Comparison of ENCODE assay signal across 10 cellular contexts in the genomic region with DNA sequence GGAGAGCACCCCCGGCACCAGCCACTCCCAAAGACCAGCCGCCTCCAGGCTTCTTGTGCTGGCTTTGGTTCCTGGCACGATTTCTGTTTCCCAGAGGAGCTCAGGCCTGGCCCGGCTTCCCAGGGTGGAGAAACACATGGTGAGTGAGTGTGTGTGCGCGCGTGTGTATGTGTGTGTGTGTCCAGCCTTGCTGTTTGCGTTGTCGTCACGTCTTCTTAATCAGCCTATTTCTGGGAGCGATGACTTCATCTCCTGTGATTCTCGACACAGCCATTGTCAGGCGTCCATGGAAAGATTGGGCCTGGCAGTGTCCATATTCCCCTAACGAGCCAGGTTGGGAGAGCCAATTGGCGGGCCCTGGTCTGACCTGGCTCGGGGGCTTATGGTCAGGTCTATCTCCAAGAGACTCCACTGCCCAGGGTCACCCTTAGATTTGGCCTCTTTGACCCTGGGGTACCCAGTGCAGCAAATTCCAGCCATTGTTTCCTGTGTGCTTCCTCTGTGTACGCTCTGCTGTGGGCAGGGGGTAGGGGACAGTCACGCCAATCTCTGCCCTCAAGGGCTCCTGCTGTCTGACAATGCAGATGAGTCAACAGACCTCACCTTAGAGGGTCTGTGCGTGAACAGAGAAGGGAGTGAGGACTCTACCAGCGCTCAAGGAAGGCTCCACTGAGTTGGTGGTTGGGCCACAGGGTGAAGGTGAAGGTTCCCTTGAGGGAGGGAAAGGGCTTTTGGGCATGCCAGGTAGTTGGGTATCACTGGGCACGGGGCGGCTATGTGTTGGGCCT.
A peak's percentile ranks its signal among the peaks of the same experiment; 100 is the strongest.
DNase-seq lines count a peak whose midpoint lies in the region; ATAC-seq and TF ChIP-seq lines count a peak whose summit lies in the region.
"Had no signal": no experiment of that assay in that cellular context is flagged by ENCODE, and none has a peak within 500 bp of the region (broad histone marks: within the 10 kb centered on the region; RNA-seq: fewer than 3 reads in every experiment).

No MANE protein-coding gene starts in this region.

- no peak overlapping the region for H3K4ac ChIP-seq in neuronal stem cell (ENCODE audit: low read length)

- H3K4me3 Mint-ChIP-seq in T-cell (no peak overlapping the region), Caco-2 (ENCODE audit: unreplicated experiment) (no peak overlapping the region)
- H3K4me3 Mint-ChIP-seq: activated CD4-positive, alpha-beta memory T cell treated with anti-CD3 and anti-CD28 coated beads for 36 hours had no signal

- ATAC-seq in left lung (peak; percentile 88), T-cell (replicated peaks in 1 of 4) (no peak)

- no peak overlapping the region for H4K8ac ChIP-seq in neuronal stem cell (ENCODE audit: low read depth, low read length)

- no peak overlapping the region for H2BK12ac ChIP-seq in neuronal stem cell (ENCODE audit: low read length)

- no peak overlapping the region for H3K14ac ChIP-seq in neuronal stem cell (ENCODE audit: low read length)

- no peak overlapping the region for H2AK5ac ChIP-seq in neuronal stem cell (ENCODE audit: low read depth, low read length)

- H3K4me3 ChIP-seq in left lung (no peak overlapping the region), neuronal stem cell (ENCODE audit: low read length in 2 of 2) (no peak overlapping the region), Caco-2 (ENCODE audit: low read depth, low read length) (no peak overlapping the region)

- H3K36me3 ChIP-seq in left lung (no peaks in the 10 kb centered on the region), neuronal stem cell (replicated peaks in 1 of 2; ENCODE audit: control insufficient read depth in 2 of 2, insufficient read depth in 2 of 2, low read length in 2 of 2) (peaks cover 0 to 3% of the 10 kb centered on the region in 2 donors), Caco-2 (ENCODE audit: control insufficient read depth, insufficient read depth, low read length) (no peaks in the 10 kb centered on the region)

- H3K18ac ChIP-seq in neuronal stem cell (ENCODE audit: low read length): no peak overlapping the region

- TF ChIP-seq CTCF in left lung (IDR thresholded peaks at IDR 0.05) (no peak), Caco-2 (IDR thresholded peaks at IDR 0.05; ENCODE audit: insufficient read depth in 1 of 2, low read depth in 1 of 2, low read length in 1 of 2, severe bottlenecking in 1 of 2, unreplicated experiment in 1 of 2) (no peak)

- CTCF ChIA-PET in T-cell (lab: Charles Lee) (no interaction called here), Caco-2 (lab: Charles Lee) (no interaction called here)

- DNase-seq in NCI-H2029 treated with DMSO at 0.1 percent for 48 hours (lab: John Stamatoyannopoulos, UW): peak; percentile 62
- peak; percentile 95 for DNase-seq in dedifferentiated amniotic fluid mesenchymal stem cell (ENCODE audit: extremely low spot score)
- DNase-seq in left lung: peak in 1 of 2 donors; percentile 86
- peak; percentile 96 for DNase-seq in stromal cell of bone marrow (ENCODE audit: low read depth)
- DNase-seq in T-cell: no peak
- DNase-seq in T-helper 1 cell: no peak
- DNase-seq in neuronal stem cell (ENCODE audit: low spot score): no peak
- no peak for DNase-seq in Caco-2
- DNase-seq: activated CD4-positive, alpha-beta memory T cell treated with anti-CD3 and anti-CD28 coated beads for 36 hours; KG1 had no signal

- H3K27ac Mint-ChIP-seq in T-cell (no peak overlapping the region), Caco-2 (ENCODE audit: unreplicated experiment) (no peak overlapping the region)
- H3K27ac Mint-ChIP-seq: activated CD4-positive, alpha-beta memory T cell treated with anti-CD3 and anti-CD28 coated beads for 36 hours had no signal

- no peaks in the 10 kb centered on the region for H3K27me3 Mint-ChIP-seq in T-cell
- H3K27me3 Mint-ChIP-seq in Caco-2 (ENCODE audit: insufficient read depth, unreplicated experiment): no peaks in the 10 kb centered on the region
- H3K27me3 Mint-ChIP-seq: activated CD4-positive, alpha-beta memory T cell treated with anti-CD3 and anti-CD28 coated beads for 36 hours had no signal

- H3K36me3 Mint-ChIP-seq in T-cell (no peaks in the 10 kb centered on the region), Caco-2 (ENCODE audit: insufficient read depth, unreplicated experiment) (no peaks in the 10 kb centered on the region)
- H3K36me3 Mint-ChIP-seq: activated CD4-positive, alpha-beta memory T cell treated with anti-CD3 and anti-CD28 coated beads for 36 hours had no signal

- H2BK15ac ChIP-seq in neuronal stem cell (ENCODE audit: low read length): no peak overlapping the region

- no peak overlapping the region for H4K91ac ChIP-seq in neuronal stem cell (ENCODE audit: low read depth, low read length, poor library complexity)

- POLR2A ChIA-PET in T-cell (lab: Charles Lee): no interaction called here
- POLR2A ChIA-PET in Caco-2 (lab: Charles Lee): no interaction called here

- H2BK5ac ChIP-seq in neuronal stem cell (ENCODE audit: low read length): no peak overlapping the region

- H3K27ac ChIP-seq in left lung: peak overlapping the region; percentile 75
- no peak overlapping the region for H3K27ac ChIP-seq in neuronal stem cell (replicated peaks; ENCODE audit: low read length)

- peaks cover 12% of the 10 kb centered on the region for H3K79me1 ChIP-seq in neuronal stem cell (ENCODE audit: low read depth, low read length)

- intact Hi-C loops in left lung (cut with DNase I) (no loop called here), Caco-2 (cut with micrococcal nuclease; ENCODE audit: unreplicated experiment) (no loop called here)

- no CpG with 5 or more reads among the region's 22 CpGs for WGBS in neuronal stem cell (ENCODE audit: extremely low coverage in 2 of 2, insufficient read length in 2 of 2, insufficient replicate concordance in 1 of 2), 2 donors

- no peak overlapping the region for H3K23ac ChIP-seq in neuronal stem cell (ENCODE audit: low read depth, low read length, poor library complexity)

- H3K9me3 ChIP-seq in left lung: no peaks in the 10 kb centered on the region
- no peaks in the 10 kb centered on the region for H3K9me3 ChIP-seq in neuronal stem cell (replicated peaks in 1 of 2; ENCODE audit: control insufficient read depth in 2 of 2, insufficient read depth in 1 of 2, low read depth in 1 of 2, low read length in 2 of 2)
- H3K9me3 ChIP-seq in Caco-2: no peaks in the 10 kb centered on the region

- H3K27me3 ChIP-seq in left lung: no peaks in the 10 kb centered on the region
- H3K27me3 ChIP-seq in neuronal stem cell (ENCODE audit: control insufficient read depth in 3 of 3, insufficient read depth in 3 of 3, low read depth in 1 of 3, low read length in 3 of 3): peaks cover 0 to 2% (median 0%) of the 10 kb centered on the region in 3 experiments
- H3K27me3 ChIP-seq in Caco-2 (replicated peaks; ENCODE audit: control insufficient read depth, insufficient read depth, low read length): no peaks in the 10 kb centered on the region

- H3K9me3 Mint-ChIP-seq in T-cell (no peaks in the 10 kb centered on the region), Caco-2 (ENCODE audit: unreplicated experiment) (no peaks in the 10 kb centered on the region)
- H3K9me3 Mint-ChIP-seq: activated CD4-positive, alpha-beta memory T cell treated with anti-CD3 and anti-CD28 coated beads for 36 hours had no signal

- BruUV-seq in Caco-2 (replicated peaks; lab: Mats Ljungman, UMichigan): no TSS peak

- peaks cover 19 to 49% of the 10 kb centered on the region in 2 donors for H3K4me1 ChIP-seq in left lung
- peaks cover 16 to 27% of the 10 kb centered on the region in 2 donors for H3K4me1 ChIP-seq in neuronal stem cell (ENCODE audit: control insufficient read depth in 2 of 2, insufficient read depth in 1 of 2, low read depth in 1 of 2, low read length in 2 of 2)
- H3K4me1 ChIP-seq in Caco-2: no peaks in the 10 kb centered on the region

- H2BK120ac ChIP-seq in neuronal stem cell (ENCODE audit: low read depth, low read length): no peak overlapping the region

- H3K4me1 Mint-ChIP-seq in T-cell (no peaks in the 10 kb centered on the region), Caco-2 (ENCODE audit: low read depth, unreplicated experiment) (no peaks in the 10 kb centered on the region)

- H3K9ac ChIP-seq in neuronal stem cell (ENCODE audit: low read depth, low read length, poor library complexity): no peak overlapping the region

- H3K4me2 ChIP-seq in neuronal stem cell (ENCODE audit: insufficient read depth, low read length, poor library complexity, severe bottlenecking): no peak overlapping the region

- H2AFZ ChIP-seq in neuronal stem cell (ENCODE audit: low read length): no peak overlapping the region

Comparison
In these comparisons a context has a peak if more than half of its experiments do, and no peak if none do; other contexts are left out.
1. DNase-seq: peak in NCI-H2029 treated with DMSO at 0.1 percent for 48 hours (single experiment), dedifferentiated amniotic fluid mesenchymal stem cell (single experiment) and stromal cell of bone marrow (single experiment); none in T-cell (0 of 34), T-helper 1 cell (0 of 5), neuronal stem cell (single experiment) and Caco-2 (0 of 2).